ENCODE assay signal across 8 cellular contexts in the genomic region with DNA sequence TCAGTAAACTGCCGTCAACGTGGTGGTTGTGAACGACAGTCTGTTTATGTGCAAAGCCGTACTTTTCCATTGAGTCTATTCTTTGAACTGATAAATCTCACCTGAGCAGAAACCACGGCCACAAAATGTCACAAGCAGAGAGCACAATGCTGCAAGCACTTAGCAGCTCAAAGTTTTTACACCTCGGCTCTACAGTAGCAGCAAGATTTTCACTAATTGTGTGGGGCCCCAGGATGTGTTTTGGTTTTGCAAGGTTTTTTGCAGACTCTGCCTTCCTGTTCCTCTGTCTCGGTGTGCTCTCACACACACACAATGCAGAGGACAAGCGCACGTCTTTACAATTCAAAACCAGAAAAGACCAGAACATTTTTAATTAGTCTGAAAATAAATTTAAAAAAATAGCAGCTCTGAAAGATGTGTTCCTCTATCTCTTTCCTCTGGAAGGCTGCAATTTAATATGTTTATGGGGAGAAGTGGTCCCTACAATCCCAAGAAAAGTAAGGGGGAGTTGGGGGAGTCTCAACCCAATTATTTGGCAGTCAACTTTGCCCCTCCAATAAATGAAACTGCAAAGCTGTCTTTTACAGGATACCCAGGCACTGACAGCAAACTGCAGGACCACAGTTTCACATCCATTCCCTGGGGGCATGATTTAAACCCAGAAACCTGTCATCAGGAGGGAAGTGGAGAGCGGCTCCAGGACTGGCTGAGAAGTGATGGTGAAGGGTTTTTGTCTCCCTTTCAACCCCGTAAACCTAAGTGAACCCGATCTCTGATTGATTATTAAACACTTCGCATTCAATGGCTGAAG.
DNase-seq lines count a peak whose midpoint lies in the region; ATAC-seq and TF ChIP-seq lines count a peak whose summit lies in the region.

No MANE protein-coding gene starts in this region.

- 46 to 49% (median 46%) methylated on average over 13 of the region's 13 CpGs for WGBS in psoas muscle, 3 donors

- ATAC-seq in HG02798 (IDR thresholded peaks at IDR 0.05; ENCODE audit: poor library complexity, unreplicated experiment) (peak; percentile 77), psoas muscle (no peak)

- H3K27ac ChIP-seq in Peyer's patch = peak overlapping the region; percentile 62 to 78 (median 76)
- H3K27ac ChIP-seq in psoas muscle = no peak overlapping the region

- H3K27me3 ChIP-seq in Peyer's patch (no peaks in the 10 kb centered on the region), psoas muscle (ENCODE audit: insufficient read depth in 3 of 3, low read length in 2 of 3) (no peaks in the 10 kb centered on the region)

- TF ChIP-seq CTCF in Peyer's patch (IDR thresholded peaks at IDR 0.05) (no peak), psoas muscle (IDR thresholded peaks at IDR 0.05) (no peak)

- peaks cover 0 to 3% (median 0%) of the 10 kb centered on the region in 4 donors for H3K4me1 ChIP-seq in Peyer's patch
- H3K4me1 ChIP-seq in psoas muscle = peaks cover 11% of the 10 kb centered on the region

- H3K4me3 ChIP-seq in Peyer's patch = peak overlapping the region in 3 of 4 donors; percentile 4 to 31 (median 18)
- H3K4me3 ChIP-seq in psoas muscle = no peak overlapping the region

- H3K9me3 ChIP-seq in Peyer's patch = no peaks in the 10 kb centered on the region
- no peaks in the 10 kb centered on the region for H3K9me3 ChIP-seq in psoas muscle

- DNase-seq in Peyer's patch (peak in 2 of 3 donors; percentile 64 to 83), psoas muscle (no peak), KG1 (lab: John Stamatoyannopoulos, UW) (no peak), NCI-H510A (lab: John Stamatoyannopoulos, UW) (no peak)
- peak; percentile 70 for DNase-seq in central memory CD4-positive, alpha-beta T cell
- DNase-seq in stimulated activated CD8-positive, alpha-beta memory T cell treated with anti-CD3 and anti-CD28 coated beads, Interleukin-2, amount 100 ng/mL, for 1 hour (ENCODE audit: low read depth in 2 of 2) = peak; percentile 17 to 40

- TF ChIP-seq POLR2A in GM18526 (IDR thresholded peaks at IDR 0.05; ENCODE audit: extremely low read depth, insufficient read length) (peak; percentile 24), Peyer's patch (IDR thresholded peaks at IDR 0.05) (no peak)

- intact Hi-C loops in psoas muscle (cut with DNase I) = no loop called here

- H3K36me3 ChIP-seq in Peyer's patch (no peaks in the 10 kb centered on the region), psoas muscle (ENCODE audit: insufficient read depth in 1 of 2, low read depth in 1 of 2) (no peaks in the 10 kb centered on the region)

Comparison
In these comparisons a context has a peak if more than half of its experiments do, and no peak if none do; other contexts are left out.
1. DNase-seq: peak in Peyer's patch (2 of 3), central memory CD4-positive, alpha-beta T cell (single experiment) and stimulated activated CD8-positive, alpha-beta memory T cell treated with anti-CD3 and anti-CD28 coated beads, Interleukin-2, amount 100 ng/mL, for 1 hour (2 of 2); none in psoas muscle (0 of 2), KG1 (single experiment) and NCI-H510A (single experiment).